Comparison of ENCODE assay signal across 9 cellular contexts in genomic region chr2:237797253-237797652, GRCh38. TPM values are rescaled to one million over a fixed set of nuclear protein-coding genes. Genes with fewer than 3 reads are reported as not detected.
"Had no signal": no experiment of that assay in that cellular context is flagged by ENCODE, and none has a peak within 500 bp of the region (broad histone marks: within the 10 kb centered on the region; RNA-seq: fewer than 3 reads in every experiment).

No MANE protein-coding gene starts in this region.

- H3K9ac ChIP-seq: GM23248, KMS-11 had no signal

- H3K4me1 ChIP-seq: HAP-1 had no signal

- H3K4me3 ChIP-seq: GM23248, HAP-1 had no signal

- H3K36me3 ChIP-seq: HAP-1 had no signal

- H3K9me3 ChIP-seq: HAP-1 had no signal

- FAIRE-seq: HTR-8/SVneo had no signal

- H2AFZ ChIP-seq: GM23248 had no signal

- ATAC-seq: HCT116 had no signal

- DNase-seq: GM23248, GOT3, H7, HFFc6, KBM-7 had no signal

- H3K4me3 Mint-ChIP-seq: HFFc6 had no signal

- H3K27ac ChIP-seq: GM23248, KMS-11 had no signal

- H3K4me2 ChIP-seq: KMS-11 had no signal

- H3K27ac Mint-ChIP-seq: HFFc6 had no signal

RNA-seq across cellular contexts. Expression of gene RBM44, which starts 1.3 kb away (rescaled TPM):
- polyA plus RNA-seq: GM23248 had no signal
